ENCODE assay signal across 13 cellular contexts in the genomic region with DNA sequence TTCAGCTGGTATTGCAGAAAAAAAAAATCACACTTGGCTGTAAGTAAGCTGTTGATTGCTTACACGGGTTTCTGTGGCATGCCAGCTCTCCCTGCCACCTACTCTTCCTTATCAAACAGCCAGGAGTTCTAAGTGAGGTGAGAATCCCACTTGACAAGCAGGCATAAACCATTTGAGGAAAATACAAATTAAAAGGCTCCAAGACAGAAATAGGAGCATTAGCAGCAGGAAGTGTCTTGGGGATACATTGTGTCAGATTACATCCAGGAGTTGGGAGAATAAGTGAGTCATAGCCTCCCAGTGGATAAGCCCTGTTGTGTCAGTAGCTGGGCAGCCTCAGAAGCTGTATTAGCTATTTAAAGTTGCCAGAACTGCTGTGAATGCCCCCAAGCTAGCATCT.
DNase-seq lines count a peak whose midpoint lies in the region; ATAC-seq and TF ChIP-seq lines count a peak whose summit lies in the region.
"Had no signal": no experiment of that assay in that cellular context is flagged by ENCODE, and none has a peak within 500 bp of the region (broad histone marks: within the 10 kb centered on the region; RNA-seq: fewer than 3 reads in every experiment).

No MANE protein-coding gene starts in this region.

- H3K4me3 ChIP-seq in testis (no peak overlapping the region), uterus (no peak overlapping the region)

- H3K27ac ChIP-seq in testis (no peak overlapping the region), uterus (no peak overlapping the region)
- H3K27ac ChIP-seq: HL-60 had no signal

- intact Hi-C loops in testis (cut with DNase I; ENCODE audit: low total_unique reads) (no loop called here), uterus (cut with DNase I; ENCODE audit: low total_unique reads) (no loop called here)

- TF ChIP-seq POLR2A in testis (IDR thresholded peaks at IDR 0.05): no peak
- TF ChIP-seq POLR2A in uterus (IDR thresholded peaks at IDR 0.05): no peak

- WGBS in testis, 2 donors: 18 to 19% methylated on average over 1 of the region's 1 CpG

- no peaks in the 10 kb centered on the region for H3K36me3 ChIP-seq in testis (ENCODE audit: low read depth, missing control alignments)
- H3K36me3 ChIP-seq in uterus: no peaks in the 10 kb centered on the region

- H3K27me3 ChIP-seq in testis (no peaks in the 10 kb centered on the region), uterus (no peaks in the 10 kb centered on the region)

- ATAC-seq in HG02759 (IDR thresholded peaks at IDR 0.05; ENCODE audit: unreplicated experiment): no peak
- ATAC-seq: HCT116; stimulated activated memory B cell treated with anti-CD40 and anti-IgM and Interleukin-4, amounts not matched to agents 10 μg/mL and 1 μg/mL and 100 μg/mL, for 72 hours had no signal

- H3K9me3 ChIP-seq in testis (no peaks in the 10 kb centered on the region), uterus (no peaks in the 10 kb centered on the region)

- H3K4me1 ChIP-seq in testis: no peaks in the 10 kb centered on the region
- H3K4me1 ChIP-seq in uterus: no peaks in the 10 kb centered on the region

- DNase-seq in NCI-H82 (lab: John Stamatoyannopoulos, UW): peak; percentile 34
- DNase-seq in NCI-H82 treated with DMSO at 0.1 percent for 48 hours (lab: John Stamatoyannopoulos, UW; ENCODE audit: unreplicated experiment): no peak
- DNase-seq in astrocyte of the hippocampus (ENCODE audit: low read depth, low spot score): peak; percentile 38
- DNase-seq in iPS-NIHi7 (ENCODE audit: extremely low spot score): peak; percentile 41
- DNase-seq in testis: peak; percentile 35
- DNase-seq in uterus: no peak
- DNase-seq in activated naive CD4-positive, alpha-beta T cell treated with Interleukin-2 at 50 U/mL for 16 hours: no peak
- DNase-seq: erythroblast, NCI-H2081 treated with DMSO at 0.1 percent for 48 hours had no signal

- no peak for TF ChIP-seq CTCF in testis (IDR thresholded peaks at IDR 0.05)
- no peak for TF ChIP-seq CTCF in uterus (IDR thresholded peaks at IDR 0.05)

Comparison
In these comparisons a context has a peak if more than half of its experiments do, and no peak if none do; other contexts are left out.
1. DNase-seq: peak in NCI-H82 (single experiment), astrocyte of the hippocampus (single experiment), iPS-NIHi7 (single experiment) and testis (single experiment); none in NCI-H82 treated with DMSO at 0.1 percent for 48 hours (single experiment), uterus (0 of 2) and activated naive CD4-positive, alpha-beta T cell treated with Interleukin-2 at 50 U/mL for 16 hours (single experiment).